Comparison of ENCODE assay signal across 9 cellular contexts in genomic region chr19:42876596-42876995, GRCh38. TPM values are rescaled to one million over a fixed set of nuclear protein-coding genes. Genes with fewer than 3 reads are reported as not detected.
"Had no signal": no experiment of that assay in that cellular context is flagged by ENCODE, and none has a peak within 500 bp of the region (broad histone marks: within the 10 kb centered on the region; RNA-seq: fewer than 3 reads in every experiment).

No MANE protein-coding gene starts in this region.

RNA-seq across cellular contexts. Expression of gene PSG1, which starts 2.9 kb away (rescaled TPM):
- total RNA-seq: activated CD4-positive, alpha-beta T cell treated with anti-CD3 and anti-CD28 coated beads, Interleukin-2, amount 10 ng/mL, durations not matched to agents 7 days and 5 days; activated T-cell treated with anti-CD3 and anti-CD28 coated beads, Interleukin-2, amount 50 U/mL, for 72 hours; left colon; lower lobe of right lung; pancreas; urinary bladder had no signal
- polyA plus RNA-seq: pancreas, urinary bladder had no signal

RNA-seq across cellular contexts. Expression of gene PSG6, which starts 41.1 kb away (rescaled TPM):
- total RNA-seq: activated CD4-positive, alpha-beta T cell treated with anti-CD3 and anti-CD28 coated beads, Interleukin-2, amount 10 ng/mL, durations not matched to agents 7 days and 5 days; activated naive CD4-positive, alpha-beta T cell treated with anti-CD3 and anti-CD28 coated beads, Interleukin-2, amount 50 U/mL, for 72 hours; activated T-cell treated with anti-CD3 and anti-CD28 coated beads, Interleukin-2, amount 50 U/mL, for 72 hours; cerebellum; dermis blood vessel endothelial cell; left colon; lower lobe of right lung; pancreas; urinary bladder had no signal
- polyA plus RNA-seq: pancreas, urinary bladder had no signal
